Comparison of ENCODE assay signal across 1 cellular context in genomic region chr9:16501726-16502125, GRCh38.
TF ChIP-seq lines count a peak whose summit lies in the region.

No MANE protein-coding gene starts in this region.

TF ChIP-seq in IMR-90, 13 proteins besides CTCF, POLR2A, EP300 and RAD21:
- no peak for TF ChIP-seq RCOR1 (IDR thresholded peaks at IDR 0.05; ENCODE audit: insufficient replicate concordance, low read length)
- TF ChIP-seq ELK1 (IDR thresholded peaks at IDR 0.05; ENCODE audit: borderline replicate concordance, low read depth, low read length) = no peak
- TF ChIP-seq USF2 (IDR thresholded peaks at IDR 0.05; ENCODE audit: low read depth, low read length) = no peak
- TF ChIP-seq RFX5 (IDR thresholded peaks at IDR 0.05; ENCODE audit: low read depth, low read length) = no peak
- TF ChIP-seq NFE2L2 (IDR thresholded peaks at IDR 0.05; ENCODE audit: low read depth, low read length) = no peak
- TF ChIP-seq BHLHE40 (IDR thresholded peaks at IDR 0.05; ENCODE audit: low read depth, low read length) = no peak
- no peak for TF ChIP-seq MAZ (IDR thresholded peaks at IDR 0.05; ENCODE audit: borderline replicate concordance, low read depth, low read length)
- TF ChIP-seq MXI1 (IDR thresholded peaks at IDR 0.05; ENCODE audit: borderline replicate concordance, low read depth, low read length) = no peak
- TF ChIP-seq CHD1 (IDR thresholded peaks at IDR 0.05; ENCODE audit: low read depth, low read length) = no peak
- no peak for TF ChIP-seq CEBPB (IDR thresholded peaks at IDR 0.05; ENCODE audit: low read depth, low read length)
- TF ChIP-seq SMC3 (IDR thresholded peaks at IDR 0.05; ENCODE audit: low read depth, low read length) = no peak
- TF ChIP-seq FOS (IDR thresholded peaks at IDR 0.05; ENCODE audit: low read depth, low read length) = no peak
- TF ChIP-seq MAFK (IDR thresholded peaks at IDR 0.05; ENCODE audit: low read depth, low read length) = no peak
